Comparison of ENCODE assay signal across 1 cellular context in genomic region chr7:106176414-106177294, GRCh38.
TF ChIP-seq lines count a peak whose summit lies in the region.

No MANE protein-coding gene starts in this region.

TF ChIP-seq in HEK293, 187 proteins besides CTCF, POLR2A, EP300 and RAD21 (continued from another document):
- TF ChIP-seq BCL6B (tag by site-specific recombination; IDR thresholded peaks at IDR 0.05) (no peak), ZSCAN30 (tag by site-specific recombination; IDR thresholded peaks at IDR 0.05) (0 out of 2 replicates have a peak, but pooled peaks have one; percentile 62), PRDM2 (tag by site-specific recombination; IDR thresholded peaks at IDR 0.05; ENCODE audit: borderline replicate concordance) (no peak), YY2 (tag by site-specific recombination; IDR thresholded peaks at IDR 0.05) (0 out of 2 replicates have a peak, but pooled peaks have one; percentile 60), ZNF704 (tag by site-specific recombination; IDR thresholded peaks at IDR 0.05) (no peak), ZNF2 (tag by site-specific recombination; IDR thresholded peaks at IDR 0.05) (peak; percentile 48; the same call in 1 of the 2 replicates), GLI2 (tag by site-specific recombination; IDR thresholded peaks at IDR 0.05; ENCODE audit: borderline replicate concordance, low read depth) (no peak)
